In genomic region chr20:23631981-23632710, GRCh38 we compare ENCODE assay signal across 1 cellular context.
TF ChIP-seq lines count a peak whose summit lies in the region.

No MANE protein-coding gene starts in this region.

TF ChIP-seq in HepG2, 621 proteins besides CTCF, POLR2A, EP300 and RAD21:
- TF ChIP-seq RBFOX2 (IDR thresholded peaks at IDR 0.05; ENCODE audit: low read depth, low read length), result peak; percentile 80
- TF ChIP-seq AGO1 (IDR thresholded peaks at IDR 0.05; ENCODE audit: low read depth, low read length, poor library complexity, severe bottlenecking), result peak; percentile 87
- peak; percentile 65; the same call in 1 of the 2 replicates for TF ChIP-seq TERF1 (CRISPR knock-in tag; IDR thresholded peaks at IDR 0.05)
- no peak for TF ChIP-seq ZBTB40 (IDR thresholded peaks at IDR 0.05)
- 0 out of 2 replicates have a peak, but pooled peaks have one; percentile 20 for TF ChIP-seq ZBTB40 (CRISPR knock-in tag; IDR thresholded peaks at IDR 0.05)
- TF ChIP-seq MXD1 (CRISPR knock-in tag; IDR thresholded peaks at IDR 0.05), result 0 out of 2 replicates have a peak, but pooled peaks have one; percentile 36
- TF ChIP-seq AKAP8 (CRISPR knock-in tag; IDR thresholded peaks at IDR 0.05), result 0 out of 2 replicates have a peak, but pooled peaks have one; percentile 55
- peak; percentile 39; the same call in 1 of the 2 replicates for TF ChIP-seq ZSCAN5A (CRISPR knock-in tag; IDR thresholded peaks at IDR 0.05; ENCODE audit: borderline replicate concordance)
- TF ChIP-seq ZNF580 (CRISPR knock-in tag; IDR thresholded peaks at IDR 0.05; ENCODE audit: borderline replicate concordance, low read depth), result no peak
- no peak for TF ChIP-seq ZNF615 (CRISPR knock-in tag; IDR thresholded peaks at IDR 0.05; ENCODE audit: borderline replicate concordance)
- 0 out of 2 replicates have a peak, but pooled peaks have one; percentile 36 for TF ChIP-seq ZNF33B (CRISPR knock-in tag; IDR thresholded peaks at IDR 0.05)
- no peak for TF ChIP-seq TCF7 (IDR thresholded peaks at IDR 0.05; ENCODE audit: low read depth)
- TF ChIP-seq ZNF609 (CRISPR knock-in tag; IDR thresholded peaks at IDR 0.05; ENCODE audit: borderline replicate concordance), result no peak
- TF ChIP-seq ZNF687 (CRISPR knock-in tag; IDR thresholded peaks at IDR 0.05), result peak; percentile 49
- TF ChIP-seq KDM2A (CRISPR knock-in tag; IDR thresholded peaks at IDR 0.05; ENCODE audit: borderline replicate concordance, low read depth), result 0 out of 2 replicates have a peak, but pooled peaks have one; percentile 25
- no peak for TF ChIP-seq ARHGAP35 (CRISPR knock-in tag; IDR thresholded peaks at IDR 0.05; ENCODE audit: borderline replicate concordance)
- peak; percentile 26 for TF ChIP-seq RBM39 (IDR thresholded peaks at IDR 0.05; ENCODE audit: low read depth, low read length, poor library complexity, severe bottlenecking)
- TF ChIP-seq POLR2AphosphoS5 (IDR thresholded peaks at IDR 0.05; ENCODE audit: low read depth, low read length), result peak; percentile 57; the same call in 1 of the 2 replicates
- peak; percentile 62 for TF ChIP-seq POLR2G (IDR thresholded peaks at IDR 0.05; ENCODE audit: low read depth, low read length)
- TF ChIP-seq ZNF451 (CRISPR knock-in tag; IDR thresholded peaks at IDR 0.05), result 0 out of 2 replicates have a peak, but pooled peaks have one; percentile 32
- peak; percentile 98 for TF ChIP-seq AGO2 (optimal IDR thresholded peaks at IDR 0.05; ENCODE audit: low read depth, low read length)
- TF ChIP-seq GABPB1 (CRISPR knock-in tag; IDR thresholded peaks at IDR 0.05), result peak; percentile 25; the same call in 1 of the 2 replicates
- TF ChIP-seq CBFB (CRISPR knock-in tag; IDR thresholded peaks at IDR 0.05), result no peak
- TF ChIP-seq AHR (CRISPR knock-in tag; IDR thresholded peaks at IDR 0.05), result no peak
- TF ChIP-seq ZFP36L2 (CRISPR knock-in tag; IDR thresholded peaks at IDR 0.05), result no peak
- no peak for TF ChIP-seq ZNF792 (CRISPR knock-in tag; IDR thresholded peaks at IDR 0.05)
- TF ChIP-seq PATZ1 (CRISPR knock-in tag; IDR thresholded peaks at IDR 0.05), result 0 out of 2 replicates have a peak, but pooled peaks have one; percentile 8
- peak; percentile 93 for TF ChIP-seq RBM22 (optimal IDR thresholded peaks at IDR 0.05; ENCODE audit: low read length)
- TF ChIP-seq TP53 (CRISPR knock-in tag; conservative IDR thresholded peaks at IDR 0.05), result no peak
- TF ChIP-seq ATM (IDR thresholded peaks at IDR 0.05; ENCODE audit: borderline replicate concordance), result no peak
